In genomic region chr16:71201054-71201453, GRCh38 we compare ENCODE assay signal across 25 cellular contexts. TPM values are rescaled to one million over a fixed set of nuclear protein-coding genes. Genes with fewer than 3 reads are reported as not detected.
"Had no signal": no experiment of that assay in that cellular context is flagged by ENCODE, and none has a peak within 500 bp of the region (broad histone marks: within the 10 kb centered on the region; RNA-seq: fewer than 3 reads in every experiment).

No MANE protein-coding gene starts in this region.

- H3K36me3 ChIP-seq: left lung, lower lobe of right lung, pancreas, prostate gland, spleen, tibial nerve, uterus had no signal

- H3K4me1 ChIP-seq: left lung, lower lobe of right lung, prostate gland, tibial nerve, uterus had no signal

- H3K4me3 ChIP-seq: left lung, lower lobe of right lung, pancreas, prostate gland, spleen, tibial nerve, uterus had no signal

- H3K27me3 ChIP-seq: left lung, pancreas, tibial nerve, uterus had no signal

- H3K9me3 ChIP-seq: lower lobe of right lung, pancreas, prostate gland had no signal

- H3K27me3 Mint-ChIP-seq: type B pancreatic cell had no signal

- DNase-seq: hippocampal formation; kidney glomerular epithelial cell; left colon; left lung; lower lobe of right lung; mesendoderm; naive thymus-derived CD4-positive, alpha-beta T cell; pancreas; posterior cingulate gyrus; retina; right cardiac atrium; small intestine; spleen; stimulated activated CD4-positive, alpha-beta T cell treated with anti-CD3 and anti-CD28 coated beads, Interleukin-4, amount 100 ng/mL, for 24 hours; stimulated activated naive CD4-positive, alpha-beta T cell treated with Interleukin-2 at 50 U/mL for 16 hours; stimulated activated naive CD8-positive, alpha-beta T cell treated with anti-CD3 and anti-CD28 coated beads, Interleukin-15, amount 100 ng/mL, for 72 hours; substantia nigra; uterus had no signal

- H3K36me3 Mint-ChIP-seq: mesothelial cell of epicardium; stimulated activated effector memory CD8-positive, alpha-beta T cell treated with anti-CD3 and anti-CD28 coated beads, Interleukin-12 subunit alpha, Interleukin-12 subunit beta, amount 100 ng/mL, for 72 hours; type B pancreatic cell had no signal

- H3K27ac Mint-ChIP-seq: mesothelial cell of epicardium; naive thymus-derived CD4-positive, alpha-beta T cell; natural killer cell treated with Interleukin-12 subunit alpha and Interleukin-12 subunit beta and Interleukin-15 and Interleukin-18, amount 100 ng/mL, for 72 hours; stimulated activated effector memory CD8-positive, alpha-beta T cell treated with anti-CD3 and anti-CD28 coated beads, Interleukin-12 subunit alpha, Interleukin-12 subunit beta, amount 100 ng/mL, for 72 hours; type B pancreatic cell had no signal

- H3K27ac ChIP-seq: left lung, lower lobe of right lung, pancreas, prostate gland, spleen, tibial nerve, uterus had no signal

- H3K4me3 Mint-ChIP-seq: mesothelial cell of epicardium; naive thymus-derived CD4-positive, alpha-beta T cell; natural killer cell treated with Interleukin-12 subunit alpha and Interleukin-12 subunit beta and Interleukin-15 and Interleukin-18, amount 100 ng/mL, for 72 hours; stimulated activated effector memory CD8-positive, alpha-beta T cell treated with anti-CD3 and anti-CD28 coated beads, Interleukin-12 subunit alpha, Interleukin-12 subunit beta, amount 100 ng/mL, for 72 hours; stimulated activated naive CD8-positive, alpha-beta T cell treated with anti-CD3 and anti-CD28 coated beads, Interleukin-15, amount 100 ng/mL, for 72 hours; type B pancreatic cell had no signal

- H3K4me1 Mint-ChIP-seq: mesothelial cell of epicardium; naive thymus-derived CD4-positive, alpha-beta T cell; stimulated activated effector memory CD8-positive, alpha-beta T cell treated with anti-CD3 and anti-CD28 coated beads, Interleukin-12 subunit alpha, Interleukin-12 subunit beta, amount 100 ng/mL, for 72 hours; stimulated activated naive CD8-positive, alpha-beta T cell treated with anti-CD3 and anti-CD28 coated beads, Interleukin-15, amount 100 ng/mL, for 72 hours had no signal

- FAIRE-seq: keratinocyte, pancreas, small intestine had no signal

RNA-seq across cellular contexts. Expression of gene HYDIN, which starts 29.5 kb away (rescaled TPM):
- total RNA-seq: natural killer cell treated with Interleukin-12 subunit alpha and Interleukin-12 subunit beta and Interleukin-15 and Interleukin-18, amount 100 ng/mL, for 72 hours had no signal
- polyA plus RNA-seq: naive thymus-derived CD4-positive, alpha-beta T cell had no signal
